Comparison of ENCODE assay signal across 1 cellular context in the genomic region with DNA sequence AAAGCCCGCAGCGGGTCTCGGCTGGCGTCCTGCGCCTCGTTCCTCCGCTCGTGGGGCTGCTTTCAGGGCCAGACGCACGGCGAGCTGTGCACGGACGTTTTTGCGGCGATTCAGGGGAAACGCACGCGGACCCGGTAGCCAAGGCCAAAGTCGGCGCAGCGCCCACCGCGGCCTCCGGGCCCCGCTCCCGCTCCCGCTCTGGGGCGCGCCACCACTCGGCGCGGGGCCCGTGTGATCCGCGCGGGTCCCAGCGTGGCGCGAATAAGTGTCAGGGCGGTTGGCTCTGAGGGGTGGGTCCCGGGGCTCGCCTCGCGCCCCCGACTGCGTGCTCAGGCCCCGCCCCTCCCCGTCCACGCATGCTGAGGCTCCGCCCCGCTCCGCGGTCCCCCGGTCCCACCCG.
TF ChIP-seq lines count a peak whose summit lies in the region.

No MANE protein-coding gene starts in this region.

TF ChIP-seq in GM12878, 131 proteins besides CTCF, POLR2A, EP300 and RAD21 (continues in another document):
- no peak for TF ChIP-seq CEBPB (IDR thresholded peaks at IDR 0.05; ENCODE audit: borderline replicate concordance in 1 of 2, low read depth in 2 of 2, low read length in 2 of 2)
- TF ChIP-seq GATAD2B (conservative IDR thresholded peaks at IDR 0.05; ENCODE audit: low read depth) = peak; percentile 15; the same call in 1 of the 2 replicates
- TF ChIP-seq, protein P1, sequence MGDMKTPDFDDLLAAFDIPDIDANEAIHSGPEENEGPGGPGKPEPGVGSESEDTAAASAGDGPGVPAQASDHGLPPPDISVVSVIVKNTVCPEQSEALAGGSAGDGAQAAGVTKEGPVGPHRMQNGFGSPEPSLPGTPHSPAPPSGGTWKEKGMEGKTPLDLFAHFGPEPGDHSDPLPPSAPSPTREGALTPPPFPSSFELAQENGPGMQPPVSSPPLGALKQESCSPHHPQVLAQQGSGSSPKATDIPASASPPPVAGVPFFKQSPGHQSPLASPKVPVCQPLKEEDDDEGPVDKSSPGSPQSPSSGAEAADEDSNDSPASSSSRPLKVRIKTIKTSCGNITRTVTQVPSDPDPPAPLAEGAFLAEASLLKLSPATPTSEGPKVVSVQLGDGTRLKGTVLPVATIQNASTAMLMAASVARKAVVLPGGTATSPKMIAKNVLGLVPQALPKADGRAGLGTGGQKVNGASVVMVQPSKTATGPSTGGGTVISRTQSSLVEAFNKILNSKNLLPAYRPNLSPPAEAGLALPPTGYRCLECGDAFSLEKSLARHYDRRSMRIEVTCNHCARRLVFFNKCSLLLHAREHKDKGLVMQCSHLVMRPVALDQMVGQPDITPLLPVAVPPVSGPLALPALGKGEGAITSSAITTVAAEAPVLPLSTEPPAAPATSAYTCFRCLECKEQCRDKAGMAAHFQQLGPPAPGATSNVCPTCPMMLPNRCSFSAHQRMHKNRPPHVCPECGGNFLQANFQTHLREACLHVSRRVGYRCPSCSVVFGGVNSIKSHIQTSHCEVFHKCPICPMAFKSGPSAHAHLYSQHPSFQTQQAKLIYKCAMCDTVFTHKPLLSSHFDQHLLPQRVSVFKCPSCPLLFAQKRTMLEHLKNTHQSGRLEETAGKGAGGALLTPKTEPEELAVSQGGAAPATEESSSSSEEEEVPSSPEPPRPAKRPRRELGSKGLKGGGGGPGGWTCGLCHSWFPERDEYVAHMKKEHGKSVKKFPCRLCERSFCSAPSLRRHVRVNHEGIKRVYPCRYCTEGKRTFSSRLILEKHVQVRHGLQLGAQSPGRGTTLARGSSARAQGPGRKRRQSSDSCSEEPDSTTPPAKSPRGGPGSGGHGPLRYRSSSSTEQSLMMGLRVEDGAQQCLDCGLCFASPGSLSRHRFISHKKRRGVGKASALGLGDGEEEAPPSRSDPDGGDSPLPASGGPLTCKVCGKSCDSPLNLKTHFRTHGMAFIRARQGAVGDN (IDR thresholded peaks at IDR 0.05) = peak; percentile 45
- no peak for TF ChIP-seq CREB1 (IDR thresholded peaks at IDR 0.05; ENCODE audit: low read depth)
- TF ChIP-seq TBL1XR1 (IDR thresholded peaks at IDR 0.05; ENCODE audit: low read depth, low read length) = no peak
- TF ChIP-seq, protein P2, sequence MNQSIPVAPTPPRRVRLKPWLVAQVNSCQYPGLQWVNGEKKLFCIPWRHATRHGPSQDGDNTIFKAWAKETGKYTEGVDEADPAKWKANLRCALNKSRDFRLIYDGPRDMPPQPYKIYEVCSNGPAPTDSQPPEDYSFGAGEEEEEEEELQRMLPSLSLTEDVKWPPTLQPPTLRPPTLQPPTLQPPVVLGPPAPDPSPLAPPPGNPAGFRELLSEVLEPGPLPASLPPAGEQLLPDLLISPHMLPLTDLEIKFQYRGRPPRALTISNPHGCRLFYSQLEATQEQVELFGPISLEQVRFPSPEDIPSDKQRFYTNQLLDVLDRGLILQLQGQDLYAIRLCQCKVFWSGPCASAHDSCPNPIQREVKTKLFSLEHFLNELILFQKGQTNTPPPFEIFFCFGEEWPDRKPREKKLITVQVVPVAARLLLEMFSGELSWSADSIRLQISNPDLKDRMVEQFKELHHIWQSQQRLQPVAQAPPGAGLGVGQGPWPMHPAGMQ (IDR thresholded peaks at IDR 0.05; ENCODE audit: borderline replicate concordance) = no peak
- no peak for TF ChIP-seq NRF1 (conservative IDR thresholded peaks at IDR 0.05; ENCODE audit: low read depth, low read length)
- TF ChIP-seq, protein P3, sequence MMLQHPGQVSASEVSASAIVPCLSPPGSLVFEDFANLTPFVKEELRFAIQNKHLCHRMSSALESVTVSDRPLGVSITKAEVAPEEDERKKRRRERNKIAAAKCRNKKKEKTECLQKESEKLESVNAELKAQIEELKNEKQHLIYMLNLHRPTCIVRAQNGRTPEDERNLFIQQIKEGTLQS (IDR thresholded peaks at IDR 0.05; ENCODE audit: borderline replicate concordance, extremely low read depth, low read depth, low read length) = no peak
- no peak for TF ChIP-seq EED (IDR thresholded peaks at IDR 0.05; ENCODE audit: low read depth)
- TF ChIP-seq SMC3 (IDR thresholded peaks at IDR 0.05; ENCODE audit: borderline replicate concordance, low read length) = no peak
- no peak for TF ChIP-seq WRNIP1 (IDR thresholded peaks at IDR 0.05; ENCODE audit: borderline replicate concordance, low read depth, low read length)
- TF ChIP-seq SUZ12 (IDR thresholded peaks at IDR 0.05; ENCODE audit: unreplicated experiment) = no peak
- TF ChIP-seq, protein P4, sequence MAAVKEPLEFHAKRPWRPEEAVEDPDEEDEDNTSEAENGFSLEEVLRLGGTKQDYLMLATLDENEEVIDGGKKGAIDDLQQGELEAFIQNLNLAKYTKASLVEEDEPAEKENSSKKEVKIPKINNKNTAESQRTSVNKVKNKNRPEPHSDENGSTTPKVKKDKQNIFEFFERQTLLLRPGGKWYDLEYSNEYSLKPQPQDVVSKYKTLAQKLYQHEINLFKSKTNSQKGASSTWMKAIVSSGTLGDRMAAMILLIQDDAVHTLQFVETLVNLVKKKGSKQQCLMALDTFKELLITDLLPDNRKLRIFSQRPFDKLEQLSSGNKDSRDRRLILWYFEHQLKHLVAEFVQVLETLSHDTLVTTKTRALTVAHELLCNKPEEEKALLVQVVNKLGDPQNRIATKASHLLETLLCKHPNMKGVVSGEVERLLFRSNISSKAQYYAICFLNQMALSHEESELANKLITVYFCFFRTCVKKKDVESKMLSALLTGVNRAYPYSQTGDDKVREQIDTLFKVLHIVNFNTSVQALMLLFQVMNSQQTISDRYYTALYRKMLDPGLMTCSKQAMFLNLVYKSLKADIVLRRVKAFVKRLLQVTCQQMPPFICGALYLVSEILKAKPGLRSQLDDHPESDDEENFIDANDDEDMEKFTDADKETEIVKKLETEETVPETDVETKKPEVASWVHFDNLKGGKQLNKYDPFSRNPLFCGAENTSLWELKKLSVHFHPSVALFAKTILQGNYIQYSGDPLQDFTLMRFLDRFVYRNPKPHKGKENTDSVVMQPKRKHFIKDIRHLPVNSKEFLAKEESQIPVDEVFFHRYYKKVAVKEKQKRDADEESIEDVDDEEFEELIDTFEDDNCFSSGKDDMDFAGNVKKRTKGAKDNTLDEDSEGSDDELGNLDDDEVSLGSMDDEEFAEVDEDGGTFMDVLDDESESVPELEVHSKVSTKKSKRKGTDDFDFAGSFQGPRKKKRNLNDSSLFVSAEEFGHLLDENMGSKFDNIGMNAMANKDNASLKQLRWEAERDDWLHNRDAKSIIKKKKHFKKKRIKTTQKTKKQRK (IDR thresholded peaks at IDR 0.05; ENCODE audit: low read depth, low read length) = no peak
- TF ChIP-seq ETV6 (conservative IDR thresholded peaks at IDR 0.05 in 1 of 2, IDR thresholded peaks at IDR 0.05 in 1 of 2; ENCODE audit: borderline replicate concordance in 1 of 2, low read depth in 1 of 2) = no peak
- TF ChIP-seq, protein P5, sequence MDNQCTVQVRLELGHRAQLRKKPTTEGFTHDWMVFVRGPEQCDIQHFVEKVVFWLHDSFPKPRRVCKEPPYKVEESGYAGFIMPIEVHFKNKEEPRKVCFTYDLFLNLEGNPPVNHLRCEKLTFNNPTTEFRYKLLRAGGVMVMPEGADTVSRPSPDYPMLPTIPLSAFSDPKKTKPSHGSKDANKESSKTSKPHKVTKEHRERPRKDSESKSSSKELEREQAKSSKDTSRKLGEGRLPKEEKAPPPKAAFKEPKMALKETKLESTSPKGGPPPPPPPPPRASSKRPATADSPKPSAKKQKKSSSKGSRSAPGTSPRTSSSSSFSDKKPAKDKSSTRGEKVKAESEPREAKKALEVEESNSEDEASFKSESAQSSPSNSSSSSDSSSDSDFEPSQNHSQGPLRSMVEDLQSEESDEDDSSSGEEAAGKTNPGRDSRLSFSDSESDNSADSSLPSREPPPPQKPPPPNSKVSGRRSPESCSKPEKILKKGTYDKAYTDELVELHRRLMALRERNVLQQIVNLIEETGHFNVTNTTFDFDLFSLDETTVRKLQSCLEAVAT (IDR thresholded peaks at IDR 0.05) = no peak
- TF ChIP-seq ATF7 (IDR thresholded peaks at IDR 0.05; ENCODE audit: low read depth) = no peak
- TF ChIP-seq CHD2 (IDR thresholded peaks at IDR 0.05; ENCODE audit: borderline replicate concordance, low read depth, low read length) = no peak
- no peak for TF ChIP-seq MYB (IDR thresholded peaks at IDR 0.05; ENCODE audit: borderline replicate concordance, low read depth, low read length)
- TF ChIP-seq, protein P6, sequence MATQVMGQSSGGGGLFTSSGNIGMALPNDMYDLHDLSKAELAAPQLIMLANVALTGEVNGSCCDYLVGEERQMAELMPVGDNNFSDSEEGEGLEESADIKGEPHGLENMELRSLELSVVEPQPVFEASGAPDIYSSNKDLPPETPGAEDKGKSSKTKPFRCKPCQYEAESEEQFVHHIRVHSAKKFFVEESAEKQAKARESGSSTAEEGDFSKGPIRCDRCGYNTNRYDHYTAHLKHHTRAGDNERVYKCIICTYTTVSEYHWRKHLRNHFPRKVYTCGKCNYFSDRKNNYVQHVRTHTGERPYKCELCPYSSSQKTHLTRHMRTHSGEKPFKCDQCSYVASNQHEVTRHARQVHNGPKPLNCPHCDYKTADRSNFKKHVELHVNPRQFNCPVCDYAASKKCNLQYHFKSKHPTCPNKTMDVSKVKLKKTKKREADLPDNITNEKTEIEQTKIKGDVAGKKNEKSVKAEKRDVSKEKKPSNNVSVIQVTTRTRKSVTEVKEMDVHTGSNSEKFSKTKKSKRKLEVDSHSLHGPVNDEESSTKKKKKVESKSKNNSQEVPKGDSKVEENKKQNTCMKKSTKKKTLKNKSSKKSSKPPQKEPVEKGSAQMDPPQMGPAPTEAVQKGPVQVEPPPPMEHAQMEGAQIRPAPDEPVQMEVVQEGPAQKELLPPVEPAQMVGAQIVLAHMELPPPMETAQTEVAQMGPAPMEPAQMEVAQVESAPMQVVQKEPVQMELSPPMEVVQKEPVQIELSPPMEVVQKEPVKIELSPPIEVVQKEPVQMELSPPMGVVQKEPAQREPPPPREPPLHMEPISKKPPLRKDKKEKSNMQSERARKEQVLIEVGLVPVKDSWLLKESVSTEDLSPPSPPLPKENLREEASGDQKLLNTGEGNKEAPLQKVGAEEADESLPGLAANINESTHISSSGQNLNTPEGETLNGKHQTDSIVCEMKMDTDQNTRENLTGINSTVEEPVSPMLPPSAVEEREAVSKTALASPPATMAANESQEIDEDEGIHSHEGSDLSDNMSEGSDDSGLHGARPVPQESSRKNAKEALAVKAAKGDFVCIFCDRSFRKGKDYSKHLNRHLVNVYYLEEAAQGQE (IDR thresholded peaks at IDR 0.05; ENCODE audit: low read depth, low read length) = no peak
- peak; percentile 30; the same call in 1 of the 2 replicates for TF ChIP-seq RB1 (IDR thresholded peaks at IDR 0.05; ENCODE audit: borderline replicate concordance)
- TF ChIP-seq CBFB (IDR thresholded peaks at IDR 0.05; ENCODE audit: low read depth) = no peak
- 0 out of 2 replicates have a peak, but pooled peaks have one; percentile 19 for TF ChIP-seq ZNF217 (IDR thresholded peaks at IDR 0.05)
- TF ChIP-seq MEF2B (IDR thresholded peaks at IDR 0.05; ENCODE audit: partially characterized antibody, poor library complexity, severe bottlenecking) = no peak
- no peak for TF ChIP-seq SIN3A (IDR thresholded peaks at IDR 0.05; ENCODE audit: low read depth, low read length)
- TF ChIP-seq SREBF1 (IDR thresholded peaks at IDR 0.05; ENCODE audit: low read length) = no peak
- no peak for TF ChIP-seq PAX5 (IDR thresholded peaks at IDR 0.05; ENCODE audit: borderline replicate concordance, low read depth, low read length)
- TF ChIP-seq SMAD5 (IDR thresholded peaks at IDR 0.05; ENCODE audit: low read depth) = no peak
- TF ChIP-seq, protein P7, sequence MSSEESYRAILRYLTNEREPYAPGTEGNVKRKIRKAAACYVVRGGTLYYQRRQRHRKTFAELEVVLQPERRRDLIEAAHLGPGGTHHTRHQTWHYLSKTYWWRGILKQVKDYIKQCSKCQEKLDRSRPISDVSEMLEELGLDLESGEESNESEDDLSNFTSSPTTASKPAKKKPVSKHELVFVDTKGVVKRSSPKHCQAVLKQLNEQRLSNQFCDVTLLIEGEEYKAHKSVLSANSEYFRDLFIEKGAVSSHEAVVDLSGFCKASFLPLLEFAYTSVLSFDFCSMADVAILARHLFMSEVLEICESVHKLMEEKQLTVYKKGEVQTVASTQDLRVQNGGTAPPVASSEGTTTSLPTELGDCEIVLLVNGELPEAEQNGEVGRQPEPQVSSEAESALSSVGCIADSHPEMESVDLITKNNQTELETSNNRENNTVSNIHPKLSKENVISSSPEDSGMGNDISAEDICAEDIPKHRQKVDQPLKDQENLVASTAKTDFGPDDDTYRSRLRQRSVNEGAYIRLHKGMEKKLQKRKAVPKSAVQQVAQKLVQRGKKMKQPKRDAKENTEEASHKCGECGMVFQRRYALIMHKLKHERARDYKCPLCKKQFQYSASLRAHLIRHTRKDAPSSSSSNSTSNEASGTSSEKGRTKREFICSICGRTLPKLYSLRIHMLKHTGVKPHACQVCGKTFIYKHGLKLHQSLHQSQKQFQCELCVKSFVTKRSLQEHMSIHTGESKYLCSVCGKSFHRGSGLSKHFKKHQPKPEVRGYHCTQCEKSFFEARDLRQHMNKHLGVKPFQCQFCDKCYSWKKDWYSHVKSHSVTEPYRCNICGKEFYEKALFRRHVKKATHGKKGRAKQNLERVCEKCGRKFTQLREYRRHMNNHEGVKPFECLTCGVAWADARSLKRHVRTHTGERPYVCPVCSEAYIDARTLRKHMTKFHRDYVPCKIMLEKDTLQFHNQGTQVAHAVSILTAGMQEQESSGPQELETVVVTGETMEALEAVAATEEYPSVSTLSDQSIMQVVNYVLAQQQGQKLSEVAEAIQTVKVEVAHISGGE (CRISPR knock-in tag; IDR thresholded peaks at IDR 0.05) = no peak
- no peak for TF ChIP-seq NFYA (IDR thresholded peaks at IDR 0.05; ENCODE audit: borderline replicate concordance, low read depth, low read length)
- no peak for TF ChIP-seq FOS (IDR thresholded peaks at IDR 0.05; ENCODE audit: borderline replicate concordance, extremely low read depth, insufficient read length)
- TF ChIP-seq SREBF2 (IDR thresholded peaks at IDR 0.05; ENCODE audit: low read length) = no peak
- TF ChIP-seq, protein P8, sequence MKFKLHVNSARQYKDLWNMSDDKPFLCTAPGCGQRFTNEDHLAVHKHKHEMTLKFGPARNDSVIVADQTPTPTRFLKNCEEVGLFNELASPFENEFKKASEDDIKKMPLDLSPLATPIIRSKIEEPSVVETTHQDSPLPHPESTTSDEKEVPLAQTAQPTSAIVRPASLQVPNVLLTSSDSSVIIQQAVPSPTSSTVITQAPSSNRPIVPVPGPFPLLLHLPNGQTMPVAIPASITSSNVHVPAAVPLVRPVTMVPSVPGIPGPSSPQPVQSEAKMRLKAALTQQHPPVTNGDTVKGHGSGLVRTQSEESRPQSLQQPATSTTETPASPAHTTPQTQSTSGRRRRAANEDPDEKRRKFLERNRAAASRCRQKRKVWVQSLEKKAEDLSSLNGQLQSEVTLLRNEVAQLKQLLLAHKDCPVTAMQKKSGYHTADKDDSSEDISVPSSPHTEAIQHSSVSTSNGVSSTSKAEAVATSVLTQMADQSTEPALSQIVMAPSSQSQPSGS (IDR thresholded peaks at IDR 0.05; ENCODE audit: low read length) = no peak
- TF ChIP-seq, protein P9, sequence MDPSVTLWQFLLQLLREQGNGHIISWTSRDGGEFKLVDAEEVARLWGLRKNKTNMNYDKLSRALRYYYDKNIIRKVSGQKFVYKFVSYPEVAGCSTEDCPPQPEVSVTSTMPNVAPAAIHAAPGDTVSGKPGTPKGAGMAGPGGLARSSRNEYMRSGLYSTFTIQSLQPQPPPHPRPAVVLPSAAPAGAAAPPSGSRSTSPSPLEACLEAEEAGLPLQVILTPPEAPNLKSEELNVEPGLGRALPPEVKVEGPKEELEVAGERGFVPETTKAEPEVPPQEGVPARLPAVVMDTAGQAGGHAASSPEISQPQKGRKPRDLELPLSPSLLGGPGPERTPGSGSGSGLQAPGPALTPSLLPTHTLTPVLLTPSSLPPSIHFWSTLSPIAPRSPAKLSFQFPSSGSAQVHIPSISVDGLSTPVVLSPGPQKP (IDR thresholded peaks at IDR 0.05; ENCODE audit: low read depth, low read length) = no peak
- peak; percentile 82; the same call in 1 of the 2 replicates for TF ChIP-seq LARP7 (IDR thresholded peaks at IDR 0.05)
- no peak for TF ChIP-seq STAT1 (conservative IDR thresholded peaks at IDR 0.05)
- no peak for TF ChIP-seq MTA3 (IDR thresholded peaks at IDR 0.05; ENCODE audit: borderline replicate concordance, low read length)
- no peak for TF ChIP-seq ZNF384 (IDR thresholded peaks at IDR 0.05; ENCODE audit: borderline replicate concordance, low read depth, low read length)
